8 cellular contexts compared by ENCODE assay signal in the genomic region with DNA sequence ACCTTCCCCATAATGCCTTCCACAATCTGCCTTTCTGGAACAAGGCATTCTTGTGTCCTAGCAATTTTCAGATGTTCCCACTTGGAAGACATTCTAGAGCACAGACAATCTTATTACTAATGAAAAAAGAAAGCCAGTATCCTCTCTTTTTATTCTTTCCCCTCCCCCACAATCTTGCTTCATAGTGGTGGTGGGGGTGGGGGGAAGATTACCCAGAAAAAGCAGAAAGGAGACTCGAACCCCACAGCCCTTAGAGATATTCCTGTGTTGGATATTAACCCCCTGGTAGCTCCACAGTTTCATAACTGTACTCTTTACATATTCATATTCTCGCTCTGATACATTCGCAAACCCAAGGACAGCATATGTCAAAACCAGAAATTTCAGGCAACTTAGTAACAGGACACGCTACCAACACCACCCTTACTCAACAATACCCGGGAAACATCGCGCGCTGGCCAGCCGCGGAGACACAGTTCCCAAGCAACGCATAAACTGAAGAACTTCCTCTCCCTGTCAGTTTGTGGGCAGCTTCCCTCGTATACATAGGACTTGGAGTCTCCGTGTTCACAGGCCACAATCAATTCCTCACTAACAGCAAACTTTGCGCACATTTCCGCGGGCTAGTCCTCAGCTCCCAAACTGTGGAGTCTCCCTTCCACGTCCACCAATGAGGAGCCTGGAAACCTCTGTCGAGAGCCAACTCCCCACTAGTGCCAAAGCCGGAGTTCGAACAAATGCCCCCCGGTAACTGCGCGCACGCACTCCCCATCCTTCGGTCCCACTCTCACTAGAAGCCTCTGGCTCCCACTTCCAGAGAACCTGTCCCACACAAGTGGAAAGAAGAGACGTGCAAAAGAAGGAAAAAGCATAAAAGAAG. TPM values are rescaled to one million over a fixed set of nuclear protein-coding genes. Genes with fewer than 3 reads are reported as not detected.
DNase-seq lines count a peak whose midpoint lies in the region; FAIRE-seq and TF ChIP-seq lines count a peak whose summit lies in the region.

No MANE protein-coding gene starts in this region.

- H3K9me3 Mint-ChIP-seq in chondrocyte (ENCODE audit: low read depth): no peaks in the 10 kb centered on the region

- H3K27ac ChIP-seq in HUES6 (ENCODE audit: low read depth, low read length) (no peak overlapping the region), spleen (peak overlapping the region; percentile 95 to 99 (median 98))

- H3K4me3 Mint-ChIP-seq in chondrocyte (ENCODE audit: unreplicated experiment): peak overlapping the region; percentile 94

- H3K4me3 ChIP-seq in HUES6 (ENCODE audit: low read depth, low read length) (peak overlapping the region; percentile 89), kidney epithelial cell (ENCODE audit: low read depth, low read length) (peak overlapping the region; percentile 80), spleen (peak overlapping the region; percentile 57 to 85 (median 70))

- no peak for TF ChIP-seq CTCF in chondrocyte (IDR thresholded peaks at IDR 0.05)
- no peak for TF ChIP-seq CTCF in kidney epithelial cell (IDR thresholded peaks at IDR 0.05; ENCODE audit: insufficient read depth, low read length, poor library complexity, severe bottlenecking)
- no peak for TF ChIP-seq CTCF in spleen (IDR thresholded peaks at IDR 0.05 in 8 of 11, conservative IDR thresholded peaks at IDR 0.05 in 3 of 11)

- WGBS in spleen, 5 donors: 1 to 3% (median 1%) methylated on average over 22 to 26 of the region's 26 CpGs

- peaks cover 28% of the 10 kb centered on the region for H3K27me3 Mint-ChIP-seq in chondrocyte (ENCODE audit: low read depth)

- TF ChIP-seq POLR2A in spleen (IDR thresholded peaks at IDR 0.05): no peak

- no peaks in the 10 kb centered on the region for H3K36me3 Mint-ChIP-seq in chondrocyte (ENCODE audit: low read depth)

- H3K9me3 ChIP-seq in HUES6 (ENCODE audit: control insufficient read depth, insufficient read depth, low read depth, low read length) (no peaks in the 10 kb centered on the region), spleen (no peaks in the 10 kb centered on the region)

- H3K27ac Mint-ChIP-seq in chondrocyte (ENCODE audit: unreplicated experiment): peak overlapping the region; percentile 98

- H3K4me1 ChIP-seq in HUES6 (ENCODE audit: control insufficient read depth, insufficient read depth, low read length) (peaks cover 19% of the 10 kb centered on the region), spleen (peaks cover 16 to 64% (median 38%) of the 10 kb centered on the region in 6 donors)

- no peaks in the 10 kb centered on the region for H3K36me3 ChIP-seq in HUES6 (ENCODE audit: control insufficient read depth, insufficient read depth, low read length)
- no peaks in the 10 kb centered on the region for H3K36me3 ChIP-seq in kidney epithelial cell (ENCODE audit: control insufficient read depth, insufficient read depth, low read length)
- peaks cover 0 to 25% (median 3%) of the 10 kb centered on the region in 6 donors for H3K36me3 ChIP-seq in spleen

- intact Hi-C loops in spleen (cut with DNase I; ENCODE audit: low total_unique reads): loop anchor here (10.0 kb wide), 1 partner anchor 253 kb away; no protein-coding TSS in a partner anchor

- no peak for FAIRE-seq in GM19239 (lab: Jason Lieb, UNC)

- H3K9ac ChIP-seq in HUES6 (ENCODE audit: low read length): peak overlapping the region; percentile 54

- DNase-seq in NCI-H2107 treated with DMSO at 0.1 percent for 48 hours (lab: John Stamatoyannopoulos, UW; ENCODE audit: unreplicated experiment) (peak; percentile 38), NCI-H2107 (lab: John Stamatoyannopoulos, UW) (no peak), SKM-1 (lab: John Stamatoyannopoulos, UW; ENCODE audit: unreplicated experiment) (peak; percentile 81), chondrocyte (ENCODE audit: low spot score) (peak; percentile 62), kidney epithelial cell (ENCODE audit: low read depth) (no peak), spleen (peak; percentile 89), GM19239 (ENCODE audit: insufficient read length, low spot score) (no peak)

- H3K27me3 ChIP-seq in HUES6 (ENCODE audit: control insufficient read depth, insufficient read depth, low read length): peaks cover 72% of the 10 kb centered on the region
- H3K27me3 ChIP-seq in kidney epithelial cell (ENCODE audit: control insufficient read depth, insufficient read depth, low read length): peaks cover 53% of the 10 kb centered on the region
- H3K27me3 ChIP-seq in spleen (replicated peaks in 1 of 7): peaks cover 0 to 52% (median 37%) of the 10 kb centered on the region in 7 donors

- peaks cover 32% of the 10 kb centered on the region for H3K4me1 Mint-ChIP-seq in chondrocyte (ENCODE audit: low read depth)

RNA-seq across cellular contexts. Expression of a gene that starts 0.7 kb away (rescaled TPM):
- total RNA-seq in chondrocyte (1.2 TPM in 3 replicates), kidney epithelial cell (0.07 and 0.13 TPM in 2 replicates), spleen (10 to 100 TPM in 1 of 7 donors, 1 to 10 TPM in 5, under 1 TPM in 1; 0.56 to 13.1 (median 3.2) TPM)
- 1 to 10 TPM in 1 of 3 donors, under 1 TPM in 2; 0.64 to 1.9 (median 0.96) TPM for polyA plus RNA-seq in spleen

Comparison
In these comparisons a context has a peak if more than half of its experiments do, and no peak if none do; other contexts are left out.
1. DNase-seq: peak in NCI-H2107 treated with DMSO at 0.1 percent for 48 hours (single experiment), SKM-1 (single experiment), chondrocyte (single experiment) and spleen (single experiment); none in NCI-H2107 (single experiment), kidney epithelial cell (single experiment) and GM19239 (single experiment).
2. Peak in every context shown above with its lines, with median percentiles within 50 percentile points of each other: H3K4me3 ChIP-seq.